10 cellular contexts compared by ENCODE assay signal in the genomic region with DNA sequence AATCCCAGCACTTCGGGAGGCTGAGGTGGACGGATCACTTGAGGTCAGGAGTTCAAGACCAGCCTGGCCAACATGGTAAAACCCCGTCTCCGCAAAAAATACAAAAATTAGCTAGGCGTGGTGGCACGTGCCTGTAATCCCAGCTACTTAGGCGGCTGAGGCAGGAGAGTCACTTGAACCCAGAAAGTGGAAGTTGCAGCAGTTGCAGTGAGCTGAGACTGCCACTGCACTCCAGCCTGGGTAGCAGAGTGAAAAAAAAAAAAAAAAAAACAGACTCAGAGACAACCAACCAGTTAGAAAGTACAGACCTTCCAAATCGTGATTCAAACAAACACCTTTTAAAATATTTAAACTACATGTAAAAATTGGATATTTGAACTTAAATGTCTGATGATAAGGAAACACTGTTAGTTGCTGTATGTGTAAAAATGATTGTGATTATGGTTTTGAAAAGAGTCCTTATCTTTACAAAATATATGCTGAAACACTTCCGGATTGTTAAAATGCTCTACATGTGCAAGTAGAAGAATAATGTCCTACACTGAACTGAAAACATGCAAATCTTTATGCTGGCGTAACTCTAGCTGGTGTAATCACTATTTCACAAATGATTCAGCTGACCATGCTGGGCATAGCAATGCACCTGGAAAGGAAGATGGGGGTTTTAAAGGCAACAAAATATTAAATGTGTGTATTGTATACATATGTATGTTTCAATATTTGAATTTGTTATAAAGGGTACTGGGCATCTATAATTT.
A peak's percentile ranks its signal among the peaks of the same experiment; 100 is the strongest.
DNase-seq lines count a peak whose midpoint lies in the region; ATAC-seq and TF ChIP-seq lines count a peak whose summit lies in the region.
"Had no signal": no experiment of that assay in that cellular context is flagged by ENCODE, and none has a peak within 500 bp of the region (broad histone marks: within the 10 kb centered on the region; RNA-seq: fewer than 3 reads in every experiment).

No MANE protein-coding gene starts in this region.

- no peak for TF ChIP-seq POLR2A in erythroblast (IDR thresholded peaks at IDR 0.05; ENCODE audit: low read length)

- ATAC-seq in GM18858 (IDR thresholded peaks at IDR 0.05; ENCODE audit: unreplicated experiment) = peak; percentile 86
- peak; percentile 76 for ATAC-seq in GM21717 (IDR thresholded peaks at IDR 0.05; ENCODE audit: unreplicated experiment)
- ATAC-seq in HG03469 (IDR thresholded peaks at IDR 0.05; ENCODE audit: unreplicated experiment) = peak; percentile 70
- ATAC-seq: heart right ventricle had no signal

- DNase-seq in erythroblast (lab: John Stamatoyannopoulos, UW) = peak; percentile 7 to 23
- no peak for DNase-seq in stimulated activated CD8-positive, alpha-beta memory T cell treated with anti-CD3 and anti-CD28 coated beads, Interleukin-4, amount 100 ng/mL, for 48 hours
- DNase-seq in cerebellar nuclear complex (lab: John Stamatoyannopoulos, UW) = no peak
- DNase-seq in dedifferentiated amniotic fluid mesenchymal stem cell (ENCODE audit: extremely low spot score) = no peak
- no peak for DNase-seq in amygdala (lab: John Stamatoyannopoulos, UW)
- DNase-seq: heart right ventricle, T1000 had no signal

Comparison
In these comparisons a context has a peak if more than half of its experiments do, and no peak if none do; other contexts are left out.
1. DNase-seq: peak in erythroblast (2 of 2); none in stimulated activated CD8-positive, alpha-beta memory T cell treated with anti-CD3 and anti-CD28 coated beads, Interleukin-4, amount 100 ng/mL, for 48 hours (single experiment), cerebellar nuclear complex (0 of 2), dedifferentiated amniotic fluid mesenchymal stem cell (single experiment) and amygdala (0 of 56).
2. Peak in every context shown above with its lines, with median percentiles within 50 percentile points of each other: ATAC-seq.